Comparison of ENCODE assay signal across 13 cellular contexts in genomic region chr3:155519081-155519480, GRCh38.
A peak's percentile ranks its signal among the peaks of the same experiment; 100 is the strongest.
DNase-seq lines count a peak whose midpoint lies in the region; ATAC-seq and TF ChIP-seq lines count a peak whose summit lies in the region.
"Had no signal": no experiment of that assay in that cellular context is flagged by ENCODE, and none has a peak within 500 bp of the region (broad histone marks: within the 10 kb centered on the region; RNA-seq: fewer than 3 reads in every experiment).

No MANE protein-coding gene starts in this region.

- in situ Hi-C loops in G401 (cut with HindIII; ENCODE audit: low sequenced_read_pairs) (no loop called here), HAP-1 (cut with MboI; ENCODE audit: low sequenced_read_pairs) (no loop called here)

- TF ChIP-seq CTCF in progenitor cell of endocrine pancreas (IDR thresholded peaks at IDR 0.05; ENCODE audit: unreplicated experiment): no peak

- H3K4me3 Mint-ChIP-seq in progenitor cell of endocrine pancreas (ENCODE audit: low read depth): no peak overlapping the region
- H3K4me3 Mint-ChIP-seq: activated naive CD8-positive, alpha-beta T cell treated with anti-CD3 and anti-CD28 coated beads, Interleukin-2, amount 50 U/mL, for 24 hours; CD8-positive, alpha-beta T cell had no signal

- DNase-seq in NCI-H1417 treated with DMSO at 0.1 percent for 48 hours (lab: John Stamatoyannopoulos, UW): peak; percentile 79
- no peak for DNase-seq in progenitor cell of endocrine pancreas (ENCODE audit: low spot score, unreplicated experiment)
- no peak for DNase-seq in G401 (ENCODE audit: low spot score)
- DNase-seq in HAP-1 (ENCODE audit: low spot score in 2 of 2): no peak
- DNase-seq: activated CD8-positive, alpha-beta memory T cell treated with anti-CD3 and anti-CD28 coated beads, Interleukin-2, amount 50 U/mL, for 48 hours; activated naive CD8-positive, alpha-beta T cell treated with anti-CD3 and anti-CD28 coated beads, Interleukin-2, amount 50 U/mL, for 24 hours; CD8-positive, alpha-beta T cell; NCI-H1092 treated with DMSO at 0.1 percent for 48 hours; nucleus accumbens; spleen had no signal

- peaks cover 13% of the 10 kb centered on the region for H3K36me3 Mint-ChIP-seq in progenitor cell of endocrine pancreas (ENCODE audit: insufficient read depth)
- H3K36me3 Mint-ChIP-seq: CD8-positive, alpha-beta T cell had no signal

- peak; percentile 83 for ATAC-seq in GM18909 (IDR thresholded peaks at IDR 0.05; ENCODE audit: poor library complexity, unreplicated experiment)
- ATAC-seq in HG02759 (IDR thresholded peaks at IDR 0.05; ENCODE audit: unreplicated experiment): peak; percentile 88
- ATAC-seq in HG03045 (IDR thresholded peaks at IDR 0.05; ENCODE audit: unreplicated experiment): no peak
- ATAC-seq: activated naive CD8-positive, alpha-beta T cell treated with anti-CD3 and anti-CD28 coated beads, Interleukin-2, amount 50 U/mL, for 24 hours; CD8-positive, alpha-beta T cell had no signal

- H3K36me3 ChIP-seq in HAP-1 (replicated peaks): peaks cover 3% of the 10 kb centered on the region; the same call in 1 of the 2 replicates
- H3K36me3 ChIP-seq: spleen had no signal

- no peaks in the 10 kb centered on the region for H3K27me3 Mint-ChIP-seq in progenitor cell of endocrine pancreas
- H3K27me3 Mint-ChIP-seq: activated naive CD8-positive, alpha-beta T cell treated with anti-CD3 and anti-CD28 coated beads, Interleukin-2, amount 50 U/mL, for 24 hours had no signal

- H3K9me3 ChIP-seq in HAP-1: no peaks in the 10 kb centered on the region
- H3K9me3 ChIP-seq: spleen had no signal

- H3K9me3 Mint-ChIP-seq in progenitor cell of endocrine pancreas (ENCODE audit: low read depth): no peaks in the 10 kb centered on the region
- H3K9me3 Mint-ChIP-seq: activated naive CD8-positive, alpha-beta T cell treated with anti-CD3 and anti-CD28 coated beads, Interleukin-2, amount 50 U/mL, for 24 hours; CD8-positive, alpha-beta T cell had no signal

- peaks cover 12% of the 10 kb centered on the region for H3K4me1 Mint-ChIP-seq in progenitor cell of endocrine pancreas (ENCODE audit: low read depth)
- H3K4me1 Mint-ChIP-seq: activated naive CD8-positive, alpha-beta T cell treated with anti-CD3 and anti-CD28 coated beads, Interleukin-2, amount 50 U/mL, for 24 hours had no signal

- H3K4me3 ChIP-seq in HAP-1: no peak overlapping the region
- H3K4me3 ChIP-seq: spleen had no signal

- H3K27me3 ChIP-seq in HAP-1 (ENCODE audit: low read depth): no peaks in the 10 kb centered on the region
- H3K27me3 ChIP-seq: spleen had no signal

- H3K4me1 ChIP-seq in HAP-1: no peaks in the 10 kb centered on the region
- H3K4me1 ChIP-seq: spleen had no signal

- peak overlapping the region; percentile 71 for H3K27ac Mint-ChIP-seq in progenitor cell of endocrine pancreas
- H3K27ac Mint-ChIP-seq: activated naive CD8-positive, alpha-beta T cell treated with anti-CD3 and anti-CD28 coated beads, Interleukin-2, amount 50 U/mL, for 24 hours; CD8-positive, alpha-beta T cell had no signal
